Comparison of ENCODE assay signal across 30 cellular contexts in the genomic region with DNA sequence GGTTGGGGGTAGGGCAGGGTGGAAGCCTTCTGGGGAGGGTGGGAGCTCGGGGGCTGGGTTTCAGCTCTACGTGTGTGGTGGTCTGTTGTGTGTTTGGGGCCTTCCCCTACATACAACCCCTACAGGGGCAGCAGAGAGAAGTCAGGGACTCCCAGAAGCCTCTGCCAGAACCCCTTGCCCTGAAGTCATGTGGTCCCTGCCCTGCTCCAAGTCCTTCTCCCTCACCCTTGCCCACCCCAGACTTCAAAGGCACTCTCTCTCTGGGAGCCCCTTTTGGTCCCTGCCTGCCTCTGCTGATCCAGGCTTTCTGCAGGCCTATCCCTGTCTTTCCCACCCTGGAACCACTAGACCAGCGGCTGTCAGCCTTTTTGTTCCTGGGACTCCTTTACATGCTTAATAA.
DNase-seq lines count a peak whose midpoint lies in the region; ATAC-seq and TF ChIP-seq lines count a peak whose summit lies in the region.
"Had no signal": no experiment of that assay in that cellular context is flagged by ENCODE, and none has a peak within 500 bp of the region (broad histone marks: within the 10 kb centered on the region; RNA-seq: fewer than 3 reads in every experiment).

No MANE protein-coding gene starts in this region.

- H3K27me3 ChIP-seq in endodermal cell (ENCODE audit: control insufficient read depth, insufficient read depth, low read length, poor library complexity, severe bottlenecking), result no peaks in the 10 kb centered on the region
- H3K27me3 ChIP-seq: brain microvascular endothelial cell, uterus had no signal

- H3K4me3 Mint-ChIP-seq in WTC11 (no peak overlapping the region), endodermal cell (no peak overlapping the region), neural crest cell (peak overlapping the region; percentile 74), CD14-positive monocyte (no peak overlapping the region)
- H3K4me3 Mint-ChIP-seq: activated CD4-positive, alpha-beta T cell treated with anti-CD3 and anti-CD28 coated beads for 36 hours; activated CD8-positive, alpha-beta T cell treated with anti-CD3 and anti-CD28 coated beads, Interleukin-2, amount 10 ng/mL, durations not matched to agents 7 days and 5 days; activated naive CD4-positive, alpha-beta T cell treated with anti-CD3 and anti-CD28 coated beads, Interleukin-2, amount 10 ng/mL, durations not matched to agents 7 days and 5 days; CD8-positive, alpha-beta T cell; immature natural killer cell; memory B cell had no signal

- no peak overlapping the region for H3K27ac Mint-ChIP-seq in WTC11
- no peak overlapping the region for H3K27ac Mint-ChIP-seq in endodermal cell
- H3K27ac Mint-ChIP-seq in neural crest cell (ENCODE audit: unreplicated experiment), result peak overlapping the region; percentile 99
- H3K27ac Mint-ChIP-seq in CD14-positive monocyte, result no peak overlapping the region
- H3K27ac Mint-ChIP-seq: activated CD4-positive, alpha-beta T cell treated with anti-CD3 and anti-CD28 coated beads for 36 hours; activated CD8-positive, alpha-beta T cell treated with anti-CD3 and anti-CD28 coated beads, Interleukin-2, amount 10 ng/mL, durations not matched to agents 7 days and 5 days; activated naive CD4-positive, alpha-beta T cell treated with anti-CD3 and anti-CD28 coated beads, Interleukin-2, amount 10 ng/mL, durations not matched to agents 7 days and 5 days; CD8-positive, alpha-beta T cell; immature natural killer cell; memory B cell had no signal

- peak overlapping the region; percentile 93 for H3K27ac ChIP-seq in endodermal cell (ENCODE audit: low read depth, low read length)
- H3K27ac ChIP-seq: brain microvascular endothelial cell, epithelial cell of prostate, HL-60, KMS-11, PC-9, uterus had no signal

- WGBS in endodermal cell (ENCODE audit: insufficient coverage in 1 of 2, insufficient read length in 1 of 2), 2 experiments, result 92% methylated on average over 1 of the region's 3 CpGs; no CpG with 5 or more reads in 1 of the 2 experiments

- no peaks in the 10 kb centered on the region for H3K36me3 Mint-ChIP-seq in WTC11
- no peaks in the 10 kb centered on the region for H3K36me3 Mint-ChIP-seq in endodermal cell (ENCODE audit: low read depth)
- no peaks in the 10 kb centered on the region for H3K36me3 Mint-ChIP-seq in neural crest cell (ENCODE audit: low read depth)
- no peaks in the 10 kb centered on the region for H3K36me3 Mint-ChIP-seq in CD14-positive monocyte
- H3K36me3 Mint-ChIP-seq: activated naive CD4-positive, alpha-beta T cell treated with anti-CD3 and anti-CD28 coated beads, Interleukin-2, amount 10 ng/mL, durations not matched to agents 7 days and 5 days; CD8-positive, alpha-beta T cell; immature natural killer cell; memory B cell had no signal

- H3K9me3 Mint-ChIP-seq in WTC11, result no peaks in the 10 kb centered on the region
- no peaks in the 10 kb centered on the region for H3K9me3 Mint-ChIP-seq in endodermal cell
- H3K9me3 Mint-ChIP-seq in neural crest cell, result no peaks in the 10 kb centered on the region
- H3K9me3 Mint-ChIP-seq in CD14-positive monocyte, result no peaks in the 10 kb centered on the region
- H3K9me3 Mint-ChIP-seq: activated naive CD4-positive, alpha-beta T cell treated with anti-CD3 and anti-CD28 coated beads, Interleukin-2, amount 10 ng/mL, durations not matched to agents 7 days and 5 days; CD8-positive, alpha-beta T cell; immature natural killer cell; memory B cell had no signal

- TF ChIP-seq CTCF in WTC11 (IDR thresholded peaks at IDR 0.05), result no peak
- no peak for TF ChIP-seq CTCF in endodermal cell (conservative IDR thresholded peaks at IDR 0.05)
- TF ChIP-seq CTCF in neural crest cell (conservative IDR thresholded peaks at IDR 0.05), result no peak
- TF ChIP-seq CTCF in CD14-positive monocyte (IDR thresholded peaks at IDR 0.05), result no peak

- CTCF ChIA-PET in WTC11 (lab: Charles Lee), result no interaction called here

- H3K36me3 ChIP-seq in endodermal cell (ENCODE audit: control insufficient read depth, insufficient read depth, low read length), result no peaks in the 10 kb centered on the region
- H3K36me3 ChIP-seq: brain microvascular endothelial cell, HAP-1, uterus had no signal

- intact Hi-C loops in CD14-positive monocyte (cut with micrococcal nuclease), result no loop called here

- peak; percentile 26 for ATAC-seq in WTC11
- ATAC-seq in GM21423 (IDR thresholded peaks at IDR 0.05; ENCODE audit: unreplicated experiment), result no peak
- ATAC-seq: activated CD4-positive, alpha-beta T cell treated with anti-CD3 and anti-CD28 coated beads for 36 hours; activated CD8-positive, alpha-beta T cell treated with anti-CD3 and anti-CD28 coated beads, Interleukin-2, amount 10 ng/mL, durations not matched to agents 7 days and 5 days; CD8-positive, alpha-beta T cell had no signal

- POLR2A ChIA-PET in WTC11 (lab: Charles Lee), result no interaction called here

- no peaks in the 10 kb centered on the region for H3K4me1 ChIP-seq in endodermal cell (ENCODE audit: control insufficient read depth, insufficient read depth, low read length)
- H3K4me1 ChIP-seq: HAP-1, uterus had no signal

- peaks cover 21% of the 10 kb centered on the region for H3K4me1 Mint-ChIP-seq in WTC11
- H3K4me1 Mint-ChIP-seq in endodermal cell, result peaks cover 5% of the 10 kb centered on the region
- H3K4me1 Mint-ChIP-seq in neural crest cell, result peaks cover 33% of the 10 kb centered on the region
- H3K4me1 Mint-ChIP-seq in CD14-positive monocyte, result no peaks in the 10 kb centered on the region
- H3K4me1 Mint-ChIP-seq: activated CD4-positive, alpha-beta T cell treated with anti-CD3 and anti-CD28 coated beads for 36 hours; activated naive CD4-positive, alpha-beta T cell treated with anti-CD3 and anti-CD28 coated beads, Interleukin-2, amount 10 ng/mL, durations not matched to agents 7 days and 5 days had no signal

- no peaks in the 10 kb centered on the region for H3K27me3 Mint-ChIP-seq in WTC11 (ENCODE audit: low read depth)
- H3K27me3 Mint-ChIP-seq in endodermal cell (ENCODE audit: insufficient read depth), result no peaks in the 10 kb centered on the region
- H3K27me3 Mint-ChIP-seq in neural crest cell (ENCODE audit: low read depth), result no peaks in the 10 kb centered on the region
- H3K27me3 Mint-ChIP-seq in CD14-positive monocyte (ENCODE audit: low read depth in 3 of 3), result peaks cover 0 to 7% (median 3%) of the 10 kb centered on the region in 3 donors
- H3K27me3 Mint-ChIP-seq: activated CD4-positive, alpha-beta T cell treated with anti-CD3 and anti-CD28 coated beads for 36 hours had no signal

- DNase-seq in Ammon's horn (ENCODE audit: low spot score), result peak; percentile 63
- DNase-seq in WTC11 (ENCODE audit: low spot score), result no peak
- DNase-seq in endodermal cell, result no peak
- DNase-seq in neural crest cell (ENCODE audit: low read depth, low spot score), result peak; percentile 41
- DNase-seq in stimulated activated CD4-positive, alpha-beta T cell treated with anti-CD3 and anti-CD28 coated beads, Interleukin-12 subunit alpha, Interleukin-12 subunit beta, amount 100 ng/mL, for 4 hours, result no peak
- no peak for DNase-seq in CD14-positive monocyte (ENCODE audit: low spot score)
- DNase-seq in NCI-H1105 (lab: John Stamatoyannopoulos, UW), result no peak
- DNase-seq: 8988T; activated CD4-positive, alpha-beta T cell treated with anti-CD3 and anti-CD28 coated beads for 36 hours; activated CD8-positive, alpha-beta T cell treated with anti-CD3 and anti-CD28 coated beads, Interleukin-2, amount 10 ng/mL, durations not matched to agents 7 days and 5 days; activated naive CD4-positive, alpha-beta T cell treated with anti-CD3 and anti-CD28 coated beads, Interleukin-2, amount 10 ng/mL, durations not matched to agents 7 days and 5 days; brain microvascular endothelial cell; CD8-positive, alpha-beta T cell; effector CD4-positive, alpha-beta T cell; immature natural killer cell; NCI-H1417 treated with DMSO at 0.1 percent for 48 hours; NCI-H2081 treated with DMSO at 0.1 percent for 48 hours; NCI-H2227 treated with DMSO at 0.1 percent for 48 hours; NCI-H69; PC-9; stimulated activated CD4-positive, alpha-beta T cell treated with anti-CD3 and anti-CD28 coated beads, Interleukin-4, amount 100 ng/mL, for 4 hours; T-helper 2 cell; uterus had no signal

- no peaks in the 10 kb centered on the region for H3K9me3 ChIP-seq in endodermal cell (ENCODE audit: control insufficient read depth, low read length)
- H3K9me3 ChIP-seq: HAP-1, uterus had no signal

- no peak overlapping the region for H3K9ac ChIP-seq in endodermal cell (ENCODE audit: extremely low read depth, low read length, poor library complexity, severe bottlenecking)
- H3K9ac ChIP-seq: KMS-11 had no signal

- no peak overlapping the region for H3K4me3 ChIP-seq in endodermal cell (ENCODE audit: low read length)
- H3K4me3 ChIP-seq: GM12878, HAP-1, PC-9, uterus had no signal

TF ChIP-seq in WTC11, 78 proteins besides CTCF, POLR2A, EP300 and RAD21 (continues in another document):
- TF ChIP-seq TP53 (CRISPR knock-in tag; IDR thresholded peaks at IDR 0.05) (no peak), ATF2 (CRISPR knock-in tag; IDR thresholded peaks at IDR 0.05; ENCODE audit: borderline replicate concordance, low read depth) (no peak), E2F4 (CRISPR knock-in tag; IDR thresholded peaks at IDR 0.05; ENCODE audit: borderline replicate concordance, low read depth) (no peak), ZNF317 (CRISPR knock-in tag; IDR thresholded peaks at IDR 0.05; ENCODE audit: borderline replicate concordance, low read depth) (no peak)

Comparison
In these comparisons a context has a peak if more than half of its experiments do, and no peak if none do; other contexts are left out.
1. DNase-seq: peak in Ammon's horn (single experiment) and neural crest cell (single experiment); none in WTC11 (single experiment), endodermal cell (single experiment), stimulated activated CD4-positive, alpha-beta T cell treated with anti-CD3 and anti-CD28 coated beads, Interleukin-12 subunit alpha, Interleukin-12 subunit beta, amount 100 ng/mL, for 4 hours (single experiment), CD14-positive monocyte (single experiment) and NCI-H1105 (single experiment).